Comparison of ENCODE assay signal across 8 cellular contexts in the genomic region with DNA sequence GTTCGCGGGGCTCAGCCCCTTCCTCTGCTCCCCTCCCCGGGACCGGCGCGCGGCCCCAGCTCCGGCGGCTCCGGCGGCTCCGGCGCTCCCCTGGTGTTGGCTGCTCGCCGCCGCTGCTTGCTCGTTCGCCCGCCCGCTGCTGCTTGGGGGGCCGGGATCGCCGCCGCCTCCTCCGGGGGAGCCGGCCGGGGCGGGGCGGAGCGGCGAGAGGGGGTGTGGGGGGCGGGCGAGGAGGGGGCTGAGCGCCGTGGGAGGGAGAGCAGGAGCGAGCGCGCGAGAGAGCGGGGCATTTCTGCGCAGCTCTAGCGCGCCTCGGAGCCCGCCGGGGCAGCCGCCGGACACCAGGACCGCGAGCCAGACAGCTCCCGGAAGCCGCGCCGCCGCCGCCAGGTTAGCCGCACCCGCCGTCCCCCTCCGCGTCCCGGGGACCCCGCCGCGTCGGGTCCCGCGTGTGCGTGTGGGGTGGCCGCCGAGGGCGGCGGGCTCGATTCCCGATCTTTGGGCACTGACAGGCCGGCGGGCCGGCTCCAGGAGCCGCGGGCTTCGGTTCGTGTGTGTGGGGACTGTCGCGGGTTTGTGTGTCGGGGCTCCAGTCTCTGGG.
DNase-seq lines count a peak whose midpoint lies in the region; ATAC-seq and TF ChIP-seq lines count a peak whose summit lies in the region.

No MANE protein-coding gene starts in this region.

- H3K27ac ChIP-seq in C4-2B (peak overlapping the region; percentile 65), HUES6 (ENCODE audit: low read depth, low read length) (no peak overlapping the region), heart left ventricle (peak overlapping the region in 6 of 12 donors; percentile 6 to 65 (median 41)), prostate gland (peak overlapping the region; percentile 39 to 63)

- peak overlapping the region; percentile 32 for H3K9ac ChIP-seq in HUES6 (ENCODE audit: low read length)

- ATAC-seq in heart left ventricle: peak in 3 of 4 donors; percentile 34 to 73 (median 54)
- no peak for ATAC-seq in HG02623 (IDR thresholded peaks at IDR 0.05; ENCODE audit: unreplicated experiment)
- ATAC-seq in GM19023 (IDR thresholded peaks at IDR 0.05; ENCODE audit: unreplicated experiment): no peak

- H3K27me3 ChIP-seq in HUES6 (ENCODE audit: control insufficient read depth, insufficient read depth, low read length) (peaks cover 60% of the 10 kb centered on the region), heart left ventricle (peaks cover 0 to 34% (median 5%) of the 10 kb centered on the region in 9 donors), prostate gland (replicated peaks; ENCODE audit: insufficient read depth) (no peaks in the 10 kb centered on the region)

- intact Hi-C loops in heart left ventricle (cut with DNase I) (loop anchor here in 1 of 10 donors (5.0 kb wide), 1 partner anchor 40 kb away; no protein-coding TSS in a partner anchor), prostate gland (cut with DNase I) (no loop called here)

- no peak for TF ChIP-seq CTCF in C4-2B (conservative IDR thresholded peaks at IDR 0.05)
- no peak for TF ChIP-seq CTCF in heart left ventricle (IDR thresholded peaks at IDR 0.05)
- TF ChIP-seq CTCF in prostate gland (IDR thresholded peaks at IDR 0.05): no peak

- no peak for TF ChIP-seq POLR2A in heart left ventricle (IDR thresholded peaks at IDR 0.05)
- TF ChIP-seq POLR2A in prostate gland (IDR thresholded peaks at IDR 0.05): no peak

- H3K9me3 ChIP-seq in HUES6 (ENCODE audit: control insufficient read depth, insufficient read depth, low read depth, low read length): no peaks in the 10 kb centered on the region
- no peaks in the 10 kb centered on the region for H3K9me3 ChIP-seq in heart left ventricle
- H3K9me3 ChIP-seq in prostate gland: no peaks in the 10 kb centered on the region

- WGBS in heart left ventricle, 4 donors: 0 to 1% (median 0%) methylated on average over 22 to 85 of the region's 85 CpGs
- 0% methylated on average over 4 of the region's 85 CpGs for WGBS in prostate gland

- DNase-seq in activated naive CD4-positive, alpha-beta T cell treated with Interleukin-2 at 50 U/mL for 16 hours: peak; percentile 11
- peak in 2 of 5 donors; percentile 43 to 73 for DNase-seq in heart left ventricle
- no peak for DNase-seq in prostate gland (ENCODE audit: low spot score)
- no peak for DNase-seq in SKM-1 treated with dmso at 0.1 percent for 144 hours (lab: John Stamatoyannopoulos, UW; ENCODE audit: unreplicated experiment)

- H3K4me3 ChIP-seq in HUES6 (ENCODE audit: low read depth, low read length) (peak overlapping the region; percentile 70), heart left ventricle (peak overlapping the region; percentile 56 to 88 (median 66)), prostate gland (peak overlapping the region; percentile 57 to 68)

- H3K4me1 ChIP-seq in HUES6 (ENCODE audit: control insufficient read depth, insufficient read depth, low read length) (peaks cover 34% of the 10 kb centered on the region), heart left ventricle (peaks cover 0 to 30% (median 17%) of the 10 kb centered on the region in 12 donors), prostate gland (replicated peaks) (no peaks in the 10 kb centered on the region)

- H3K36me3 ChIP-seq in HUES6 (ENCODE audit: control insufficient read depth, insufficient read depth, low read length): no peaks in the 10 kb centered on the region
- H3K36me3 ChIP-seq in heart left ventricle: no peaks in the 10 kb centered on the region
- H3K36me3 ChIP-seq in prostate gland: no peaks in the 10 kb centered on the region

Comparison
In these comparisons a context has a peak if more than half of its experiments do, and no peak if none do; other contexts are left out.
1. ATAC-seq: peak in heart left ventricle (3 of 4); none in HG02623 (single experiment) and GM19023 (single experiment).
2. Peak in every context shown above with its lines, with median percentiles within 50 percentile points of each other: H3K4me3 ChIP-seq.